14 cellular contexts compared by ENCODE assay signal in genomic region chr3:135516143-135516542, GRCh38.
A peak's percentile ranks its signal among the peaks of the same experiment; 100 is the strongest.
DNase-seq lines count a peak whose midpoint lies in the region; ATAC-seq lines count a peak whose summit lies in the region.
"Had no signal": no experiment of that assay in that cellular context is flagged by ENCODE, and none has a peak within 500 bp of the region (broad histone marks: within the 10 kb centered on the region; RNA-seq: fewer than 3 reads in every experiment).

No MANE protein-coding gene starts in this region.

- ATAC-seq in HG02840 (IDR thresholded peaks at IDR 0.05; ENCODE audit: low FRiP score, unreplicated experiment): no peak

- DNase-seq in ELF-1 (ENCODE audit: low read depth, low spot score) (peak; percentile 70), NCI-H460 (ENCODE audit: extremely low read depth, low read depth) (peak; percentile 7), ecto neural progenitor cell (ENCODE audit: low spot score) (peak; percentile 49), myocyte (ENCODE audit: low read depth) (peak; percentile 8), kidney glomerular epithelial cell (lab: John Stamatoyannopoulos, UW) (no peak), NCI-H1417 treated with DMSO at 0.1 percent for 48 hours (lab: John Stamatoyannopoulos, UW) (no peak)
- no peak for DNase-seq in activated T-cell treated with anti-CD3 and anti-CD28 coated beads, Interleukin-2, amount 50 U/mL, for 1 hour
- DNase-seq: activated naive CD4-positive, alpha-beta T cell; GDM1; hypothalamus; naive B cell; NCI-H1694 treated with DMSO at 0.1 percent for 48 hours; stimulated activated naive CD4-positive, alpha-beta T cell had no signal

Comparison
In these comparisons a context has a peak if more than half of its experiments do, and no peak if none do; other contexts are left out.
1. DNase-seq: peak in ELF-1 (single experiment), NCI-H460 (single experiment), ecto neural progenitor cell (single experiment) and myocyte (single experiment); none in activated T-cell treated with anti-CD3 and anti-CD28 coated beads, Interleukin-2, amount 50 U/mL, for 1 hour (single experiment), kidney glomerular epithelial cell (single experiment) and NCI-H1417 treated with DMSO at 0.1 percent for 48 hours (single experiment).